Comparison of ENCODE assay signal across 27 cellular contexts in the genomic region with DNA sequence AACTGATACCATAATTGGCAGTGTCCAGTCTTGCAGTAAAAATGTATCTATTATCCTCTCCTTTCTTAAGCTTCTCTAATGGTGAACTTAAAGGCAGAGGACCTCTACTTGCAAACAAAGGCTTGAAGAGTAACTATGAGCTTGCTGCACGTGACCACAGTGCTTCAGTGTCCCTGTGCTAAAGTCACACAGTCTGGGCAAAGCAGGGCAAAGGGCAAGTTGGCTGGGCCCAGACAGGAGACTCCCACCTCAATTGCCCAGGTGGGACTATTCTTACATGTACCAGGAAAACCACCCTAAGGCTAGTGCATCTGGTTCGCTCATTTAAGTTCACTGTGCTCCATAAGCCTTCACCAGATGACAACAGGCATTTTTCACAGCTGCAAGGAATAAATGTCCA.
"Had no signal": no experiment of that assay in that cellular context is flagged by ENCODE, and none has a peak within 500 bp of the region (broad histone marks: within the 10 kb centered on the region; RNA-seq: fewer than 3 reads in every experiment).

No MANE protein-coding gene starts in this region.

- H3K9me3 ChIP-seq: colonic mucosa, esophagus squamous epithelium, gastrocnemius medialis, gastroesophageal sphincter, heart left ventricle, heart right ventricle had no signal

- H3K27ac ChIP-seq: colonic mucosa, coronary artery, dorsolateral prefrontal cortex, epithelial cell of prostate, esophagus squamous epithelium, foreskin keratinocyte, gastrocnemius medialis, gastroesophageal sphincter, heart left ventricle, heart right ventricle had no signal

- H3K4me3 ChIP-seq: colonic mucosa, coronary artery, dorsolateral prefrontal cortex, esophagus squamous epithelium, gastrocnemius medialis, gastroesophageal sphincter, heart left ventricle, heart right ventricle had no signal

- H3K4me1 ChIP-seq: colonic mucosa, esophagus squamous epithelium, foreskin keratinocyte, gastroesophageal sphincter, heart left ventricle, heart right ventricle had no signal

- ATAC-seq: effector memory CD8-positive, alpha-beta T cell; esophagus mucosa; foreskin keratinocyte; gastrocnemius medialis; gastroesophageal sphincter; heart left ventricle; heart right ventricle had no signal

- H3K36me3 ChIP-seq: colonic mucosa, esophagus squamous epithelium, gastrocnemius medialis, gastroesophageal sphincter, heart left ventricle, heart right ventricle had no signal

- FAIRE-seq: colon, endometrium, endothelial cell of umbilical vein, frontal cortex had no signal

- DNase-seq: colonic mucosa; cortex of kidney; dermis blood vessel endothelial cell; dorsolateral prefrontal cortex; effector CD4-positive, alpha-beta T cell; effector CD8-positive, alpha-beta T cell; effector memory CD4-positive, alpha-beta T cell; effector memory CD8-positive, alpha-beta T cell; endodermal cell; erythroblast; esophagus squamous epithelium; foreskin fibroblast; foreskin keratinocyte; foreskin melanocyte; gastrocnemius medialis; glutamatergic neuron; head of caudate nucleus; heart left ventricle; heart right ventricle had no signal

- H3K27me3 ChIP-seq: colonic mucosa, esophagus squamous epithelium, foreskin keratinocyte, gastrocnemius medialis had no signal
